Comparison of ENCODE assay signal across 7 cellular contexts in the genomic region with DNA sequence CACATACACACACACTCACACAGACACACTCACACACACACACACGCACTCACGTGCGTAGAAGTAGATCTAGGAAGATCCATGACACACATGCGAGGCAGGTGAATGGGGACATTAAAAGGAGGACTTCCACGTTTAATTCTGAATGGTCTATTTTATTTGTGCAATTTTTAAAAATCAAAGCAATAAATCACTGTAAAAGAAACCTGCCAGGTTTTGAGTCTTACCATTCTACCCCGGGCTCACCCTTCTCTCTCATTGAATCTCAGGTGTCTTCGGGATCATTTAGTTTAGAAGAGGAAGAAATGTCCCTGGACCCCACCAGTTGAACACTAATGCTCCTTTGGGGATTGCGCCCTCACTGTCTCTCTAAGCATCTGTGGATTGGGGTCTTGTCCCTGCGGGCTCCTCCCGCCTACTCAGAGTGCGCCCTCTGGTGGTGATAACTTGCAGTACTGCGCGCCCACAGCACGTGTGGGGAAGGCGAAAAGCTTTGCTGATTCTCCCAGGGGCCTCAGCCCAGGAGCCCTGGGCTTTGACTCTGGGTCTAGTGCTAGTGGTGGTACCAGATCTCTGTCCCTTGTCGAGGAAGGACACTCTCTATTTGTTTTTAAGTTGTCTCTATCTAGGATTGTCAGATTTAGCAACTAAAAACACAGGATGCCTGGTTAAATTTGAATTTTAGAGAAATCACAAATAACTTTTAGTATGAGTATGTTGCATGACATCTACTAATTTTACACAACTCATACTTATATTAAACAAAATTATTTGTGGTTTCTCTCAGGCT. TPM values are rescaled to one million over a fixed set of nuclear protein-coding genes. Genes with fewer than 3 reads are reported as not detected.
A peak's percentile ranks its signal among the peaks of the same experiment; 100 is the strongest.
DNase-seq lines count a peak whose midpoint lies in the region; ATAC-seq and TF ChIP-seq lines count a peak whose summit lies in the region.

No MANE protein-coding gene starts in this region.

- no peak overlapping the region for H2AFZ ChIP-seq in Loucy (ENCODE audit: low read length)

- no peaks in the 10 kb centered on the region for H3K9me3 ChIP-seq in Loucy (ENCODE audit: insufficient read depth, low read depth, low read length)
- peaks cover 0 to 14% (median 2%) of the 10 kb centered on the region in 3 donors for H3K9me3 ChIP-seq in gastroesophageal sphincter

- H3K4me2 ChIP-seq in Loucy (ENCODE audit: low read depth, low read length, poor library complexity, severe bottlenecking) = no peak overlapping the region

- no peaks in the 10 kb centered on the region for H3K79me2 ChIP-seq in Loucy (ENCODE audit: insufficient read depth, low read length)

- H3K36me3 ChIP-seq in Loucy (ENCODE audit: insufficient read depth, low read length) (no peaks in the 10 kb centered on the region), gastroesophageal sphincter (no peaks in the 10 kb centered on the region)

- DNase-seq in activated T-cell treated with anti-CD3 and anti-CD28 coated beads for 1 hour (ENCODE audit: low read depth) (peak; percentile 30), DMS79 treated with DMSO at 0.1 percent for 48 hours (lab: John Stamatoyannopoulos, UW) (no peak)
- DNase-seq in stimulated activated CD4-positive, alpha-beta T cell treated with anti-CD3 and anti-CD28 coated beads, Interleukin-12 subunit alpha, Interleukin-12 subunit beta, amount 100 ng/mL, for 48 hours (ENCODE audit: low read depth in 2 of 3, low spot score in 1 of 3) = peak; percentile 14 to 38 (median 17)

- WGBS in gastroesophageal sphincter (ENCODE audit: low coverage in 1 of 2), 2 donors = 66 to 68% methylated on average over 10 to 11 of the region's 16 CpGs

- H3K9me2 ChIP-seq in Loucy (replicated peaks; ENCODE audit: low read depth, low read length) = no peaks in the 10 kb centered on the region

- no peaks in the 10 kb centered on the region for H4K20me1 ChIP-seq in Loucy (ENCODE audit: insufficient read depth, low read length, poor library complexity, severe bottlenecking)

- H3K4me1 ChIP-seq in Loucy (ENCODE audit: insufficient read depth, low read length, poor library complexity, severe bottlenecking) = no peaks in the 10 kb centered on the region
- no peaks in the 10 kb centered on the region for H3K4me1 ChIP-seq in gastroesophageal sphincter

- no peak overlapping the region for H3K27ac ChIP-seq in gastroesophageal sphincter

- no peak overlapping the region for H3K4me3 ChIP-seq in GM12875 (ENCODE audit: low read depth, low read length)
- H3K4me3 ChIP-seq in Loucy (ENCODE audit: low read length, poor library complexity, severe bottlenecking) = no peak overlapping the region
- H3K4me3 ChIP-seq in gastroesophageal sphincter = no peak overlapping the region

- ATAC-seq in gastroesophageal sphincter = no peak
- ATAC-seq in GM19324 (IDR thresholded peaks at IDR 0.05; ENCODE audit: low FRiP score, unreplicated experiment) = no peak

- TF ChIP-seq EP300 in gastroesophageal sphincter (IDR thresholded peaks at IDR 0.05) = no peak

- peak; percentile 82 for TF ChIP-seq CTCF in GM12875 (IDR thresholded peaks at IDR 0.05; ENCODE audit: borderline replicate concordance, insufficient read depth, low read depth, low read length)
- TF ChIP-seq CTCF in Loucy (conservative IDR thresholded peaks at IDR 0.05; ENCODE audit: low read length) = peak; percentile 65
- peak; percentile 26 to 72 (median 50) for TF ChIP-seq CTCF in gastroesophageal sphincter (IDR thresholded peaks at IDR 0.05)

- H3F3A ChIP-seq in Loucy (ENCODE audit: low read depth) = no peaks in the 10 kb centered on the region

- TF ChIP-seq POLR2A in gastroesophageal sphincter (IDR thresholded peaks at IDR 0.05) = no peak

- H3K9ac ChIP-seq in Loucy (ENCODE audit: low read depth, low read length, poor library complexity, severe bottlenecking) = no peak overlapping the region

- H3K27me3 ChIP-seq in Loucy (ENCODE audit: insufficient read depth, low read length, poor library complexity, severe bottlenecking) (no peaks in the 10 kb centered on the region), gastroesophageal sphincter (no peaks in the 10 kb centered on the region)

RNA-seq across cellular contexts. Expression of gene BOD1, which starts 34.8 kb away (rescaled TPM):
- 10 to 100 TPM; 50.8 to 64.4 (median 54.7) TPM for total RNA-seq in gastroesophageal sphincter
